28 cellular contexts compared by ENCODE assay signal in genomic region chr10:131584286-131584685, GRCh38.
"Had no signal": no experiment of that assay in that cellular context is flagged by ENCODE, and none has a peak within 500 bp of the region (broad histone marks: within the 10 kb centered on the region; RNA-seq: fewer than 3 reads in every experiment).

No MANE protein-coding gene starts in this region.

- ATAC-seq: activated CD4-positive, CD25-positive, alpha-beta regulatory T cell treated with anti-CD3 and anti-CD28 coated beads, Interleukin-2, amount 50 U/mL, for 24 hours; activated CD8-positive, alpha-beta memory T cell treated with anti-CD3 and anti-CD28 coated beads, Interleukin-2, amount 10 ng/mL, durations not matched to agents 7 days and 5 days; activated CD8-positive, alpha-beta T cell treated with anti-CD3 and anti-CD28 coated beads, Interleukin-2, amount 10 ng/mL, durations not matched to agents 7 days and 5 days; activated T-cell treated with anti-CD3 and anti-CD28 coated beads, Interleukin-2, amount 50 U/mL, for 4 hours; K562; Panc1; SK-N-SH treated with all-trans-retinoic acid at 6 μM for 48 hours had no signal

- H3K36me3 ChIP-seq: brain microvascular endothelial cell, cardiac muscle cell, SJSA1 had no signal

- H3K9me3 Mint-ChIP-seq: activated naive CD8-positive, alpha-beta T cell treated with anti-CD3 and anti-CD28 coated beads for 36 hours; T-helper 1 cell treated with Interleukin-12 subunit alpha and Interleukin-12 subunit beta and Interleukin-4 antibody, amounts not matched to agents 30 μg/mL and 1 μg/mL, for 36 hours had no signal

- H3K4me3 Mint-ChIP-seq: activated CD8-positive, alpha-beta memory T cell treated with anti-CD3 and anti-CD28 coated beads, Interleukin-2, amount 10 ng/mL, durations not matched to agents 7 days and 5 days; activated CD8-positive, alpha-beta T cell treated with anti-CD3 and anti-CD28 coated beads, Interleukin-2, amount 10 ng/mL, durations not matched to agents 7 days and 5 days; activated naive CD4-positive, alpha-beta T cell treated with anti-CD3 and anti-CD28 coated beads, Interleukin-2, amount 10 ng/mL, durations not matched to agents 7 days and 5 days; activated naive CD8-positive, alpha-beta T cell treated with anti-CD3 and anti-CD28 coated beads for 36 hours; activated T-cell treated with anti-CD3 and anti-CD28 coated beads, Interleukin-2, amount 50 U/mL, for 4 hours; T-helper 1 cell treated with Interleukin-12 subunit alpha and Interleukin-12 subunit beta and Interleukin-4 antibody, amounts not matched to agents 30 μg/mL and 1 μg/mL, for 36 hours had no signal

- H3K4me3 ChIP-seq: cardiac muscle cell, K562, SJSA1 had no signal

- H3K36me3 Mint-ChIP-seq: activated CD8-positive, alpha-beta memory T cell treated with anti-CD3 and anti-CD28 coated beads, Interleukin-2, amount 10 ng/mL, durations not matched to agents 7 days and 5 days; activated naive CD4-positive, alpha-beta T cell treated with anti-CD3 and anti-CD28 coated beads, Interleukin-2, amount 10 ng/mL, durations not matched to agents 7 days and 5 days; activated naive CD8-positive, alpha-beta T cell treated with anti-CD3 and anti-CD28 coated beads for 36 hours had no signal

- H3K27me3 Mint-ChIP-seq: activated CD8-positive, alpha-beta memory T cell treated with anti-CD3 and anti-CD28 coated beads, Interleukin-2, amount 10 ng/mL, durations not matched to agents 7 days and 5 days; activated naive CD4-positive, alpha-beta T cell treated with anti-CD3 and anti-CD28 coated beads, Interleukin-2, amount 10 ng/mL, durations not matched to agents 7 days and 5 days had no signal

- H3K27ac ChIP-seq: brain microvascular endothelial cell, cardiac muscle cell, RWPE1, SJSA1 had no signal

- DNase-seq: activated CD4-positive, alpha-beta T cell treated with anti-CD3 and anti-CD28 coated beads for 4 hours; activated CD8-positive, alpha-beta memory T cell treated with anti-CD3 and anti-CD28 coated beads, Interleukin-2, amount 10 ng/mL, durations not matched to agents 7 days and 5 days; activated CD8-positive, alpha-beta T cell treated with anti-CD3 and anti-CD28 coated beads, Interleukin-2, amount 10 ng/mL, durations not matched to agents 7 days and 5 days; activated gamma-delta T cell treated with Interleukin-2 at 50 U/mL for 16 hours; activated naive CD4-positive, alpha-beta T cell treated with anti-CD3 and anti-CD28 coated beads, Interleukin-2, amount 10 ng/mL, durations not matched to agents 7 days and 5 days; activated naive CD8-positive, alpha-beta T cell treated with anti-CD3 and anti-CD28 coated beads for 36 hours; activated T-cell treated with anti-CD3 and anti-CD28 coated beads, Interleukin-2, amount 50 U/mL, for 4 hours; brain microvascular endothelial cell; Karpas-422; MM.1S; NCI-H1105; NCI-H1436 treated with DMSO at 0.1 percent for 48 hours; NCI-H187; NCI-H2081; NCI-H446; NCI-H524; NCI-H82; OCI-M1; SHP77; SW 1271 had no signal

- H3K4me1 ChIP-seq: SJSA1 had no signal

- H3K27me3 ChIP-seq: brain microvascular endothelial cell, cardiac muscle cell, SJSA1 had no signal

- H3K4me1 Mint-ChIP-seq: activated CD8-positive, alpha-beta memory T cell treated with anti-CD3 and anti-CD28 coated beads, Interleukin-2, amount 10 ng/mL, durations not matched to agents 7 days and 5 days; activated naive CD4-positive, alpha-beta T cell treated with anti-CD3 and anti-CD28 coated beads, Interleukin-2, amount 10 ng/mL, durations not matched to agents 7 days and 5 days; activated naive CD8-positive, alpha-beta T cell treated with anti-CD3 and anti-CD28 coated beads for 36 hours had no signal

- H3K27ac Mint-ChIP-seq: activated CD8-positive, alpha-beta memory T cell treated with anti-CD3 and anti-CD28 coated beads, Interleukin-2, amount 10 ng/mL, durations not matched to agents 7 days and 5 days; activated CD8-positive, alpha-beta T cell treated with anti-CD3 and anti-CD28 coated beads, Interleukin-2, amount 10 ng/mL, durations not matched to agents 7 days and 5 days; activated naive CD4-positive, alpha-beta T cell treated with anti-CD3 and anti-CD28 coated beads, Interleukin-2, amount 10 ng/mL, durations not matched to agents 7 days and 5 days; activated naive CD8-positive, alpha-beta T cell treated with anti-CD3 and anti-CD28 coated beads for 36 hours; T-helper 1 cell treated with Interleukin-12 subunit alpha and Interleukin-12 subunit beta and Interleukin-4 antibody, amounts not matched to agents 30 μg/mL and 1 μg/mL, for 36 hours had no signal
